Comparison of ENCODE assay signal across 16 cellular contexts in the genomic region with DNA sequence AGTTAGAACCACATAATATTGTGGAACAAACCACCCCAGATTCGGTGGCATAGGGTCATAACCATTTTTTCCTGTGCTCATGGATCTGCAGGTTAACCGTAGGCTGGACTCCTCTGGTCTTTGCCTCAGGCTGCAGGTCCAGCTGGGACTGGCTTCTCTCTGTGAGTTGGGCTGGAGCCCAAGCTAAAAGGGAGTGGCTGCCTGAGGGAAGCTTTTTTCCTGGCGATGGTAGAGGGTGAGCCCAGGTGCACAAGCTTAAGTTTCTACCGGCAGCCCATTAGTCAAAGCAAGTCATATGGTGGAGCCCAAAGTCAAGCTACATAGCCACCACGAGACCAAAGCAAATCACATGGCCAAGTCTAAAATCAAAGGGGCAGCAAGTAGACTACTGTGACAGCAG. TPM values are rescaled to one million over a fixed set of nuclear protein-coding genes. Genes with fewer than 3 reads are reported as not detected.
DNase-seq lines count a peak whose midpoint lies in the region; FAIRE-seq and TF ChIP-seq lines count a peak whose summit lies in the region.
"Had no signal": no experiment of that assay in that cellular context is flagged by ENCODE, and none has a peak within 500 bp of the region (broad histone marks: within the 10 kb centered on the region; RNA-seq: fewer than 3 reads in every experiment).

No MANE protein-coding gene starts in this region.

- no peak overlapping the region for H3K27ac ChIP-seq in mesendoderm (ENCODE audit: low read depth, low read length)
- H3K27ac ChIP-seq: 22Rv1, BLaER1 had no signal

- TF ChIP-seq CTCF in bronchial epithelial cell (IDR thresholded peaks at IDR 0.05; ENCODE audit: insufficient read depth, low read length, severe bottlenecking) (no peak), nephron progenitor cell (IDR thresholded peaks at IDR 0.05) (no peak)

- H3K36me3 ChIP-seq in bronchial epithelial cell (ENCODE audit: control insufficient read depth, insufficient read depth, low read length) (no peaks in the 10 kb centered on the region), mesendoderm (ENCODE audit: control insufficient read depth, insufficient read depth, low read length) (no peaks in the 10 kb centered on the region)
- H3K36me3 ChIP-seq: BLaER1 had no signal

- H2BK5ac ChIP-seq in mesendoderm (ENCODE audit: low read length) = no peak overlapping the region

- H4K5ac ChIP-seq in mesendoderm (ENCODE audit: low read length) = no peak overlapping the region

- H3K27ac Mint-ChIP-seq in nephron progenitor cell = no peak overlapping the region
- H3K27ac Mint-ChIP-seq: CD8-positive, alpha-beta memory T cell; T-helper 1 cell treated with Interleukin-12 subunit alpha and Interleukin-12 subunit beta and Interleukin-4 antibody, amounts not matched to agents 30 μg/mL and 1 μg/mL, for 36 hours had no signal

- H3K36me3 Mint-ChIP-seq in nephron progenitor cell (ENCODE audit: low read depth) = no peaks in the 10 kb centered on the region

- no peaks in the 10 kb centered on the region for H3K79me1 ChIP-seq in mesendoderm (ENCODE audit: low read length)

- no peak overlapping the region for H3K4me2 ChIP-seq in mesendoderm (ENCODE audit: low read length)
- H3K4me2 ChIP-seq: BLaER1 had no signal

- H3K4me3 Mint-ChIP-seq in nephron progenitor cell = no peak overlapping the region
- H3K4me3 Mint-ChIP-seq: CD8-positive, alpha-beta memory T cell; T-helper 1 cell treated with Interleukin-12 subunit alpha and Interleukin-12 subunit beta and Interleukin-4 antibody, amounts not matched to agents 30 μg/mL and 1 μg/mL, for 36 hours had no signal

- H3K4ac ChIP-seq in mesendoderm (ENCODE audit: low read depth, low read length) = no peak overlapping the region

- H3K27me3 ChIP-seq in bronchial epithelial cell (ENCODE audit: control insufficient read depth, insufficient read depth, low read length) = no peaks in the 10 kb centered on the region
- H3K27me3 ChIP-seq in mesendoderm (ENCODE audit: insufficient read depth, low read length, poor library complexity) = no peaks in the 10 kb centered on the region
- H3K27me3 ChIP-seq: BLaER1 had no signal

- no CpG with 5 or more reads among the region's 5 CpGs for WGBS in mesendoderm (ENCODE audit: extremely low coverage, insufficient coverage, low lambda C conversion rate)

- DNase-seq in NCI-H146 (lab: John Stamatoyannopoulos, UW) (peak; percentile 45), NCI-H146 treated with DMSO at 0.1 percent for 48 hours (lab: John Stamatoyannopoulos, UW; ENCODE audit: unreplicated experiment) (no peak), NCI-H226 (peak; percentile 52), bronchial epithelial cell (ENCODE audit: low read depth) (peak; percentile 30), mesendoderm (peak; percentile 27), HCEC 1CT (no peak), nephron progenitor cell (no peak), GM03348 (ENCODE audit: low spot score) (no peak)
- DNase-seq: CD8-positive, alpha-beta memory T cell; H7; NCI-H2029 treated with DMSO at 0.1 percent for 48 hours; NCI-H446 treated with DMSO at 0.1 percent for 48 hours; Right ventricle myocardium superior had no signal

- no peak for FAIRE-seq in bronchial epithelial cell (lab: Jason Lieb, UNC)

- no peak overlapping the region for H3K18ac ChIP-seq in mesendoderm (ENCODE audit: low read length)

- peaks cover 4% of the 10 kb centered on the region for H3K4me1 Mint-ChIP-seq in nephron progenitor cell
- H3K4me1 Mint-ChIP-seq: CD8-positive, alpha-beta memory T cell had no signal

- H3K4me3 ChIP-seq in bronchial epithelial cell (ENCODE audit: low read depth, low read length) (no peak overlapping the region), mesendoderm (ENCODE audit: low read length) (no peak overlapping the region)
- H3K4me3 ChIP-seq: BLaER1 had no signal

- H3K79me2 ChIP-seq in mesendoderm (ENCODE audit: control insufficient read depth, insufficient read depth, low read length) = no peaks in the 10 kb centered on the region

- H2BK120ac ChIP-seq in mesendoderm (ENCODE audit: low read depth, low read length) = no peak overlapping the region

- no peak overlapping the region for H2AK5ac ChIP-seq in mesendoderm (ENCODE audit: low read length)

- no peak overlapping the region for H3K23ac ChIP-seq in mesendoderm (ENCODE audit: low read length)

- no peak overlapping the region for H3K9ac ChIP-seq in mesendoderm (ENCODE audit: low read length)
- H3K9ac ChIP-seq: BLaER1 had no signal

- no peaks in the 10 kb centered on the region for H3K4me1 ChIP-seq in mesendoderm (ENCODE audit: control insufficient read depth, low read depth, low read length)
- H3K4me1 ChIP-seq: BLaER1 had no signal

- no peaks in the 10 kb centered on the region for H3K9me3 Mint-ChIP-seq in nephron progenitor cell
- H3K9me3 Mint-ChIP-seq: CD8-positive, alpha-beta memory T cell; T-helper 1 cell treated with Interleukin-12 subunit alpha and Interleukin-12 subunit beta and Interleukin-4 antibody, amounts not matched to agents 30 μg/mL and 1 μg/mL, for 36 hours had no signal

- no peaks in the 10 kb centered on the region for H3K27me3 Mint-ChIP-seq in nephron progenitor cell (ENCODE audit: low read depth, poor library complexity)

- H3K56ac ChIP-seq in mesendoderm (ENCODE audit: low read length) = no peak overlapping the region

- no peak overlapping the region for H4K8ac ChIP-seq in mesendoderm (ENCODE audit: low read depth, low read length)

- no peak overlapping the region for H2BK15ac ChIP-seq in mesendoderm (replicated peaks; ENCODE audit: low read depth)

RNA-seq across cellular contexts. Expression of gene EPHX4, which starts 13.8 kb away (rescaled TPM):
- 0.13 and 0.26 TPM in 2 replicates for total RNA-seq in bronchial epithelial cell
- polyA plus RNA-seq in mesendoderm (2013, experiment 1 of 2) = 0.86 TPM
- 1.0 TPM for polyA plus RNA-seq in mesendoderm (2013, experiment 2 of 2)
- total RNA-seq: Right ventricle myocardium superior had no signal

RNA-seq across cellular contexts. Expression of gene SETSIP, which starts 31.6 kb away (rescaled TPM):
- total RNA-seq in bronchial epithelial cell = 0.13 and 0.26 TPM in 2 replicates
- 0.94 TPM for polyA plus RNA-seq in mesendoderm (2013, experiment 1 of 2)
- polyA plus RNA-seq in mesendoderm (2013, experiment 2 of 2) = 1.1 TPM
- total RNA-seq: H7, Right ventricle myocardium superior had no signal
- polyA plus RNA-seq: CD8-positive, alpha-beta memory T cell had no signal

RNA-seq across cellular contexts. Expression of gene BTBD8, which starts 36.5 kb away (rescaled TPM):
- 2.6 and 4.1 TPM in 2 replicates for total RNA-seq in bronchial epithelial cell
- polyA plus RNA-seq in mesendoderm (2013, experiment 1 of 2) = 0.58 TPM
- polyA plus RNA-seq in mesendoderm (2013, experiment 2 of 2) = 0.49 TPM

Comparison
In these comparisons a context has a peak if more than half of its experiments do, and no peak if none do; other contexts are left out.
1. DNase-seq: peak in NCI-H146 (single experiment), NCI-H226 (single experiment), bronchial epithelial cell (single experiment) and mesendoderm (single experiment); none in NCI-H146 treated with DMSO at 0.1 percent for 48 hours (single experiment), HCEC 1CT (single experiment), nephron progenitor cell (single experiment) and GM03348 (single experiment).